Comparison of ENCODE assay signal across 10 cellular contexts in genomic region chr11:95922099-95922498, GRCh38. TPM values are rescaled to one million over a fixed set of nuclear protein-coding genes. Genes with fewer than 3 reads are reported as not detected.
A peak's percentile ranks its signal among the peaks of the same experiment; 100 is the strongest.
DNase-seq lines count a peak whose midpoint lies in the region; ATAC-seq and TF ChIP-seq lines count a peak whose summit lies in the region.
"Had no signal": no experiment of that assay in that cellular context is flagged by ENCODE, and none has a peak within 500 bp of the region (broad histone marks: within the 10 kb centered on the region; RNA-seq: fewer than 3 reads in every experiment).

No MANE protein-coding gene starts in this region.

- ATAC-seq in stimulated activated naive CD8-positive, alpha-beta T cell treated with anti-CD3 and anti-CD28 coated beads, Interleukin-15, Interleukin-2, amounts not matched to agents 100 U/mL and 50 U/mL, for 24 hours: no peak
- ATAC-seq in HG03469 (IDR thresholded peaks at IDR 0.05; ENCODE audit: unreplicated experiment) (no peak), GM21367 (IDR thresholded peaks at IDR 0.05; ENCODE audit: unreplicated experiment) (no peak)

- peak overlapping the region; percentile 27 for H3K27ac Mint-ChIP-seq in stimulated activated naive CD8-positive, alpha-beta T cell treated with anti-CD3 and anti-CD28 coated beads, Interleukin-15, Interleukin-2, amounts not matched to agents 100 ng/mL and 50 ng/mL, for 24 hours
- H3K27ac Mint-ChIP-seq in activated CD4-positive, alpha-beta memory T cell treated with anti-CD3 and anti-CD28 coated beads, Interleukin-2, amount 10 ng/mL, durations not matched to agents 7 days and 5 days: no peak overlapping the region

- CTCF ChIA-PET in activated CD4-positive, alpha-beta memory T cell treated with anti-CD3 and anti-CD28 coated beads, Interleukin-2, amount 10 ng/mL, durations not matched to agents 7 days and 5 days (lab: Charles Lee): interaction anchor here (1.5 to 1.7 kb wide), 2 partner anchors 417 to 421 kb away, joined by 4 to 7 read pairs; partner anchors contain the start of gene MAML2

- peaks cover 22% of the 10 kb centered on the region for H3K4me1 ChIP-seq in iPS-18a (ENCODE audit: control insufficient read depth, low read depth, low read length)
- peaks cover 12% of the 10 kb centered on the region for H3K4me1 ChIP-seq in testis

- intact Hi-C loops in testis (cut with DNase I; ENCODE audit: low total_unique reads): no loop called here

- TF ChIP-seq POLR2A in testis (IDR thresholded peaks at IDR 0.05): no peak

- no peak for TF ChIP-seq CTCF in testis (IDR thresholded peaks at IDR 0.05)

- POLR2A ChIA-PET in activated CD4-positive, alpha-beta memory T cell treated with anti-CD3 and anti-CD28 coated beads, Interleukin-2, amount 10 ng/mL, durations not matched to agents 7 days and 5 days (lab: Charles Lee): interaction anchor here (0.9 kb wide), 1 partner anchor 133 kb away, joined by 4 read pairs; the partner anchor contains the start of gene FAM76B

- peak overlapping the region; percentile 97 for H3K4me3 Mint-ChIP-seq in stimulated activated naive CD8-positive, alpha-beta T cell treated with anti-CD3 and anti-CD28 coated beads, Interleukin-15, Interleukin-2, amounts not matched to agents 100 ng/mL and 50 ng/mL, for 24 hours
- peak overlapping the region; percentile 46 for H3K4me3 Mint-ChIP-seq in activated CD4-positive, alpha-beta memory T cell treated with anti-CD3 and anti-CD28 coated beads, Interleukin-2, amount 10 ng/mL, durations not matched to agents 7 days and 5 days

- H3K9me3 ChIP-seq in iPS-18a (ENCODE audit: control insufficient read depth, low read depth, low read length) (no peaks in the 10 kb centered on the region), testis (no peaks in the 10 kb centered on the region)

- H3K36me3 ChIP-seq in iPS-18a (ENCODE audit: control insufficient read depth, low read depth, low read length): no peaks in the 10 kb centered on the region
- no peaks in the 10 kb centered on the region for H3K36me3 ChIP-seq in testis (ENCODE audit: low read depth, missing control alignments)

- no peaks in the 10 kb centered on the region for H3K27me3 Mint-ChIP-seq in stimulated activated naive CD8-positive, alpha-beta T cell treated with anti-CD3 and anti-CD28 coated beads, Interleukin-15, Interleukin-2, amounts not matched to agents 100 ng/mL and 50 ng/mL, for 24 hours
- no peaks in the 10 kb centered on the region for H3K27me3 Mint-ChIP-seq in activated CD4-positive, alpha-beta memory T cell treated with anti-CD3 and anti-CD28 coated beads, Interleukin-2, amount 10 ng/mL, durations not matched to agents 7 days and 5 days

- H3K27ac ChIP-seq in iPS-18a (ENCODE audit: low read length) (no peak overlapping the region), testis (peak overlapping the region in 1 of 2 donors; percentile 19)
- H3K27ac ChIP-seq: KMS-11 had no signal

- no peak overlapping the region for H3K9ac ChIP-seq in iPS-18a (ENCODE audit: low read length)
- H3K9ac ChIP-seq: KMS-11 had no signal

- H3K9me3 Mint-ChIP-seq in stimulated activated naive CD8-positive, alpha-beta T cell treated with anti-CD3 and anti-CD28 coated beads, Interleukin-15, Interleukin-2, amounts not matched to agents 100 ng/mL and 50 ng/mL, for 24 hours: no peaks in the 10 kb centered on the region
- no peaks in the 10 kb centered on the region for H3K9me3 Mint-ChIP-seq in activated CD4-positive, alpha-beta memory T cell treated with anti-CD3 and anti-CD28 coated beads, Interleukin-2, amount 10 ng/mL, durations not matched to agents 7 days and 5 days

- DNase-seq in stimulated activated naive CD8-positive, alpha-beta T cell treated with anti-CD3 and anti-CD28 coated beads, Interleukin-15, Interleukin-2, amounts not matched to agents 100 U/mL and 50 U/mL, for 24 hours: no peak
- no peak for DNase-seq in activated CD4-positive, alpha-beta memory T cell treated with anti-CD3 and anti-CD28 coated beads, Interleukin-2, amount 10 ng/mL, durations not matched to agents 7 days and 5 days
- DNase-seq in NCI-H2196 treated with DMSO at 0.1 percent for 48 hours (lab: John Stamatoyannopoulos, UW; ENCODE audit: unreplicated experiment) (no peak), testis (no peak)
- DNase-seq: stimulated activated CD4-positive, alpha-beta T cell treated with anti-CD3 and anti-CD28 coated beads, Interleukin-4, amount 100 ng/mL, for 1 hour had no signal

- H3K36me3 Mint-ChIP-seq in stimulated activated naive CD8-positive, alpha-beta T cell treated with anti-CD3 and anti-CD28 coated beads, Interleukin-15, Interleukin-2, amounts not matched to agents 100 ng/mL and 50 ng/mL, for 24 hours (ENCODE audit: low read depth): peaks cover 10% of the 10 kb centered on the region
- H3K36me3 Mint-ChIP-seq in activated CD4-positive, alpha-beta memory T cell treated with anti-CD3 and anti-CD28 coated beads, Interleukin-2, amount 10 ng/mL, durations not matched to agents 7 days and 5 days (ENCODE audit: low read depth): peaks cover 7% of the 10 kb centered on the region

- H3K4me3 ChIP-seq in iPS-18a (ENCODE audit: low read length) (peak overlapping the region; percentile 36), testis (no peak overlapping the region)

- H3K4me1 Mint-ChIP-seq in stimulated activated naive CD8-positive, alpha-beta T cell treated with anti-CD3 and anti-CD28 coated beads, Interleukin-15, Interleukin-2, amounts not matched to agents 100 ng/mL and 50 ng/mL, for 24 hours (ENCODE audit: low read depth): peaks cover 43% of the 10 kb centered on the region
- H3K4me1 Mint-ChIP-seq in activated CD4-positive, alpha-beta memory T cell treated with anti-CD3 and anti-CD28 coated beads, Interleukin-2, amount 10 ng/mL, durations not matched to agents 7 days and 5 days: peaks cover 25% of the 10 kb centered on the region

- 41 to 44% methylated on average over 2 of the region's 2 CpGs for WGBS in testis, 2 donors

- H3K27me3 ChIP-seq in iPS-18a (ENCODE audit: control insufficient read depth, insufficient read depth, low read length) (no peaks in the 10 kb centered on the region), testis (no peaks in the 10 kb centered on the region)

RNA-seq across cellular contexts. Expression of gene MTMR2, which starts 1.8 kb away (rescaled TPM):
- total RNA-seq in activated CD4-positive, alpha-beta memory T cell treated with anti-CD3 and anti-CD28 coated beads, Interleukin-2, amount 10 ng/mL, durations not matched to agents 7 days and 5 days: 10 to 100 TPM; 16.1 to 19.0 TPM
- total RNA-seq in testis: 10 to 100 TPM; 49.9 to 55.5 TPM
- polyA plus RNA-seq in testis (ENCODE audit: insufficient read depth, low read depth, low replicate concordance): 70.7 TPM
